8 cellular contexts compared by ENCODE assay signal in the genomic region with DNA sequence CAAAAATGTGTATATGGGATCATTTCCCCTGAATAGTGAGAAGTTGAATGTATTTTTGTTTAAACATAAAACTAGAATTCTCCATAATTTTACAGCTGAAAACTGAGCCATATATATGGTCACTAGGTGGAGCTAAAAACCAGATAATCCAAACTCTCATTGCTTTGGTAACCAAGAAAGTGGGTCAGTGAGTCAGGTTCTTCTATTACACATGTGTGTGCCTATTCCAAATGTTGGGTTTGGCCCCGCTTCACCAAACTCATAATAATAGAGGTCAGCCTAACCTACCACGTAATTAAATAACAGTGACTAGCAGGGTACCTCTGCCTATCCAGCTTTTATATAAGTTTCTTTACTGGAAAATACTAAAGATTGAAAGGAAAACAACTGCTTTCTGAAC. TPM values are rescaled to one million over a fixed set of nuclear protein-coding genes. Genes with fewer than 3 reads are reported as not detected.
A peak's percentile ranks its signal among the peaks of the same experiment; 100 is the strongest.
DNase-seq lines count a peak whose midpoint lies in the region; ATAC-seq and TF ChIP-seq lines count a peak whose summit lies in the region.

No MANE protein-coding gene starts in this region.

- H3K36me3 ChIP-seq in uterus, result no peaks in the 10 kb centered on the region

- in situ Hi-C loops in Caki2 (cut with HindIII; ENCODE audit: low pct_unique_long_range_greater_than_20kb, low sequenced_read_pairs), result no loop called here

- H3K4me3 ChIP-seq in NB4 (ENCODE audit: low read depth, low read length), result no peak overlapping the region
- peak overlapping the region in 30 of 59 donors; percentile 2 to 47 (median 23) for H3K4me3 ChIP-seq in dorsolateral prefrontal cortex
- H3K4me3 ChIP-seq in uterus, result no peak overlapping the region

- peak; percentile 53 for TF ChIP-seq CTCF in NB4 (IDR thresholded peaks at IDR 0.05; ENCODE audit: low read depth, low read length)
- peak; percentile 66 to 95 (median 82) for TF ChIP-seq CTCF in dorsolateral prefrontal cortex (IDR thresholded peaks at IDR 0.05 in 54 of 56, conservative IDR thresholded peaks at IDR 0.05 in 2 of 56; ENCODE audit: low read depth in 1 of 56, partially characterized antibody in 56 of 56)
- peak; percentile 66 to 84 (median 80) for TF ChIP-seq CTCF in uterus (IDR thresholded peaks at IDR 0.05)

- H3K27ac ChIP-seq in dorsolateral prefrontal cortex (peak overlapping the region in 1 of 59 donors; percentile 40), uterus (no peak overlapping the region)

- H3K36me3 Mint-ChIP-seq in memory B cell, result no peaks in the 10 kb centered on the region

- no peaks in the 10 kb centered on the region for H3K9me3 ChIP-seq in uterus

- ATAC-seq in GM19324 (IDR thresholded peaks at IDR 0.05; ENCODE audit: low FRiP score, unreplicated experiment) (peak; percentile 54), memory B cell (ENCODE audit: low read depth) (peak; percentile 87)

- DNase-seq in Caki2 (ENCODE audit: low read depth) (peak; percentile 61), NB4 (ENCODE audit: low read depth) (peak; percentile 75), SK-N-DZ (ENCODE audit: low spot score) (peak; percentile 58), dorsolateral prefrontal cortex (peak in 1 of 10 donors; percentile 26), memory B cell (ENCODE audit: low spot score in 2 of 2) (peak in 1 of 2 donors; percentile 43), uterus (peak; percentile 57 to 78), 8988T (no peak)

- no peaks in the 10 kb centered on the region for H3K27me3 ChIP-seq in dorsolateral prefrontal cortex
- no peaks in the 10 kb centered on the region for H3K27me3 ChIP-seq in uterus

- intact Hi-C loops in dorsolateral prefrontal cortex (cut with DNase I), result loop anchor here (1.0 to 5.0 kb wide), 5 partner anchors 96 to 260 kb away; a partner anchor contains a TSS
- intact Hi-C loops in uterus (cut with DNase I; ENCODE audit: low total_unique reads), result loop anchor here (5.0 kb wide), 1 partner anchor 255 kb away; no protein-coding TSS in a partner anchor

- H3K27me3 Mint-ChIP-seq in memory B cell, result no peaks in the 10 kb centered on the region

- no peaks in the 10 kb centered on the region for H3K4me1 Mint-ChIP-seq in memory B cell

- TF ChIP-seq POLR2A in NB4 (IDR thresholded peaks at IDR 0.05; ENCODE audit: extremely low read depth, insufficient read length) (no peak), uterus (IDR thresholded peaks at IDR 0.05) (no peak)

- H3K27ac Mint-ChIP-seq in memory B cell, result no peak overlapping the region

- no peaks in the 10 kb centered on the region for H3K9me3 Mint-ChIP-seq in memory B cell

- no peaks in the 10 kb centered on the region for H3K4me1 ChIP-seq in uterus

- H3K4me3 Mint-ChIP-seq in memory B cell, result no peak overlapping the region

RNA-seq across cellular contexts. Expression of a gene that starts 19.3 kb away (rescaled TPM):
- 15.6 and 28.0 TPM in 2 replicates for total RNA-seq in Caki2 (2014; rRNA removed; shearing (Covaris generic); ENCODE audit: low replicate concordance)
- polyA plus RNA-seq in SK-N-DZ (2014; cell fraction: cytosol; rRNA removed), result 26.7 and 30.2 TPM in 2 replicates
- polyA plus RNA-seq in SK-N-DZ (2014; cell fraction: nucleus; rRNA removed), result 14.0 and 14.6 TPM in 2 replicates
- total RNA-seq in dorsolateral prefrontal cortex (10 to 100 TPM; 18.7 to 32.0 (median 25.2) TPM), uterus (10 to 100 TPM in 3 of 4 donors, 1 to 10 TPM in 1; 7.4 to 45.7 (median 16.1) TPM)

Comparison
In these comparisons a context has a peak if more than half of its experiments do, and no peak if none do; other contexts are left out.
1. H3K4me3 ChIP-seq: peak in dorsolateral prefrontal cortex (30 of 59); none in NB4 (single experiment) and uterus (0 of 2).
2. Peak in every context shown above with its lines, with median percentiles within 50 percentile points of each other: CTCF ChIP-seq.